ENCODE assay signal across 9 cellular contexts in the genomic region with DNA sequence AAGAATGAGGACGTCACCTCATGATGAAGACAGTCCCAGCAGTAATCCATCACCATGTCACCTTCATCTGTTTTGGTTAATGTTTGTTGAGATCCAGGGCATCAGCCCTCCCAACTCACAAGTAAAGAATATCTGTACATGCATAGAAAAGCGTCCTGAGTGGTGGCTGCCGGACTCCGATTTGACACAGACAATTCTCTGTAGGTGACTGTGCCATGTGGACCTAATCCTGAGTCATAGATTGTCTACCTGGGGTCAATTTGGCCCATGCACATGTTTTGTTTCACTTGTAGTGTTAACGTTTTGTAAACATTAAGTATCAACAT.
DNase-seq lines count a peak whose midpoint lies in the region; ATAC-seq lines count a peak whose summit lies in the region.
"Had no signal": no experiment of that assay in that cellular context is flagged by ENCODE, and none has a peak within 500 bp of the region (broad histone marks: within the 10 kb centered on the region; RNA-seq: fewer than 3 reads in every experiment).

No MANE protein-coding gene starts in this region.

- intact Hi-C loops in naive thymus-derived CD4-positive, alpha-beta T cell (cut with micrococcal nuclease) = loop anchor here in 1 of 2 donors (1.0 to 5.0 kb wide), 2 partner anchors 370 to 854 kb away; no protein-coding TSS in a partner anchor

- POLR2A ChIA-PET in naive thymus-derived CD4-positive, alpha-beta T cell (lab: Charles Lee) = no interaction called here

- no peak overlapping the region for H4K12ac ChIP-seq in trophoblast cell (ENCODE audit: low read depth, low read length)

- no peak overlapping the region for H3K23ac ChIP-seq in trophoblast cell (ENCODE audit: low read length)

- ATAC-seq in GM19025 (IDR thresholded peaks at IDR 0.05; ENCODE audit: low read depth, unreplicated experiment) = peak; percentile 10
- peak; percentile 15 for ATAC-seq in GM21723 (IDR thresholded peaks at IDR 0.05; ENCODE audit: unreplicated experiment)
- peak; percentile 15 for ATAC-seq in HG03558 (IDR thresholded peaks at IDR 0.05; ENCODE audit: extremely low read depth, unreplicated experiment)
- ATAC-seq in naive thymus-derived CD4-positive, alpha-beta T cell = peak; percentile 6
- no peak for ATAC-seq in HG03025 (IDR thresholded peaks at IDR 0.05; ENCODE audit: low FRiP score, unreplicated experiment)

- no peaks in the 10 kb centered on the region for H3K79me1 ChIP-seq in trophoblast cell (ENCODE audit: low read length)

- no peak for DNase-seq in naive thymus-derived CD4-positive, alpha-beta T cell
- no peak for DNase-seq in NCI-H774 (lab: John Stamatoyannopoulos, UW)
- DNase-seq in trophoblast cell = no peak

- no peak overlapping the region for H3K4me3 Mint-ChIP-seq in naive thymus-derived CD4-positive, alpha-beta T cell

- no peak overlapping the region for H3K14ac ChIP-seq in trophoblast cell (ENCODE audit: low read length)

- no peaks in the 10 kb centered on the region for H3K4me1 ChIP-seq in naive thymus-derived CD4-positive, alpha-beta T cell (ENCODE audit: control insufficient read depth in 2 of 2, insufficient read depth in 2 of 2, low read length in 2 of 2)
- no peaks in the 10 kb centered on the region for H3K4me1 ChIP-seq in trophoblast cell (ENCODE audit: control insufficient read depth in 1 of 2, insufficient read depth in 2 of 2, low read length in 2 of 2)
- H3K4me1 ChIP-seq: heart right ventricle had no signal

- H3K4me2 ChIP-seq in trophoblast cell (ENCODE audit: low read length) = no peak overlapping the region

- H2BK12ac ChIP-seq in trophoblast cell (ENCODE audit: low read length) = no peak overlapping the region

- peaks cover 0 to 2% (median 0%) of the 10 kb centered on the region in 7 donors for H3K4me1 Mint-ChIP-seq in naive thymus-derived CD4-positive, alpha-beta T cell

- no peak overlapping the region for H3K4me3 ChIP-seq in naive thymus-derived CD4-positive, alpha-beta T cell (ENCODE audit: low read length)
- H3K4me3 ChIP-seq in trophoblast cell (ENCODE audit: low read depth, low read length) = no peak overlapping the region
- H3K4me3 ChIP-seq: heart right ventricle had no signal

- no peak overlapping the region for H3K27ac Mint-ChIP-seq in naive thymus-derived CD4-positive, alpha-beta T cell
- H3K27ac Mint-ChIP-seq: progenitor cell of endocrine pancreas had no signal

- H4K91ac ChIP-seq in trophoblast cell (ENCODE audit: low read depth, low read length) = no peak overlapping the region

- H2BK5ac ChIP-seq in trophoblast cell (ENCODE audit: low read depth, low read length, poor library complexity) = no peak overlapping the region

- H3K18ac ChIP-seq in trophoblast cell (ENCODE audit: low read length) = no peak overlapping the region

- no peak overlapping the region for H2BK120ac ChIP-seq in trophoblast cell (ENCODE audit: insufficient read depth, low read length, poor library complexity)

- no peak overlapping the region for H3K9ac ChIP-seq in trophoblast cell (ENCODE audit: low read length)

- H4K8ac ChIP-seq in trophoblast cell (ENCODE audit: low read depth, low read length) = no peak overlapping the region

- H3K79me2 ChIP-seq in trophoblast cell (ENCODE audit: control insufficient read depth, insufficient read depth, low read length, poor library complexity) = no peaks in the 10 kb centered on the region

- no peaks in the 10 kb centered on the region for H3K36me3 ChIP-seq in naive thymus-derived CD4-positive, alpha-beta T cell (ENCODE audit: control insufficient read depth in 2 of 3, insufficient read depth in 3 of 3, low read length in 3 of 3)
- no peaks in the 10 kb centered on the region for H3K36me3 ChIP-seq in trophoblast cell (ENCODE audit: control insufficient read depth in 1 of 2, insufficient read depth in 2 of 2, low read length in 2 of 2)
- H3K36me3 ChIP-seq: heart right ventricle had no signal

- peaks cover 27 to 47% (median 35%) of the 10 kb centered on the region in 5 donors for H3K27me3 Mint-ChIP-seq in naive thymus-derived CD4-positive, alpha-beta T cell

- H3K9me3 ChIP-seq in naive thymus-derived CD4-positive, alpha-beta T cell (ENCODE audit: control insufficient read depth in 2 of 3, low read length in 3 of 3) = no peaks in the 10 kb centered on the region
- H3K9me3 ChIP-seq in trophoblast cell (ENCODE audit: insufficient read depth, low read depth, low read length) = peaks cover 3% of the 10 kb centered on the region

- CTCF ChIA-PET in naive thymus-derived CD4-positive, alpha-beta T cell (lab: Charles Lee) = interaction anchor here (1.1 kb wide), 1 partner anchor 1288 kb away, joined by 3 read pairs; no protein-coding TSS in a partner anchor

- H3K4ac ChIP-seq in trophoblast cell (ENCODE audit: low read depth, low read length) = no peak overlapping the region

- H3K27ac ChIP-seq in naive thymus-derived CD4-positive, alpha-beta T cell (ENCODE audit: low read depth, low read length) = no peak overlapping the region
- H3K27ac ChIP-seq in trophoblast cell (ENCODE audit: low read depth, low read length) = no peak overlapping the region
- H3K27ac ChIP-seq: heart right ventricle had no signal

- WGBS in trophoblast cell (ENCODE audit: extremely low coverage, insufficient coverage, insufficient read length) = no CpG with 5 or more reads among the region's 5 CpGs

- no peaks in the 10 kb centered on the region for H3K36me3 Mint-ChIP-seq in naive thymus-derived CD4-positive, alpha-beta T cell

- no peak overlapping the region for H2AFZ ChIP-seq in trophoblast cell (ENCODE audit: insufficient read depth, low read length, poor library complexity)

- no peaks in the 10 kb centered on the region for H3K27me3 ChIP-seq in naive thymus-derived CD4-positive, alpha-beta T cell (ENCODE audit: control insufficient read depth in 2 of 2, insufficient read depth in 2 of 2, low read length in 2 of 2)
- no peaks in the 10 kb centered on the region for H3K27me3 ChIP-seq in trophoblast cell (ENCODE audit: insufficient read depth, low read length)

- H3K9me3 Mint-ChIP-seq in naive thymus-derived CD4-positive, alpha-beta T cell = peaks cover 0 to 2% (median 0%) of the 10 kb centered on the region in 11 donors

- no peak overlapping the region for H2AK5ac ChIP-seq in trophoblast cell (ENCODE audit: low read length)
